ENCODE assay signal across 8 cellular contexts in the genomic region with DNA sequence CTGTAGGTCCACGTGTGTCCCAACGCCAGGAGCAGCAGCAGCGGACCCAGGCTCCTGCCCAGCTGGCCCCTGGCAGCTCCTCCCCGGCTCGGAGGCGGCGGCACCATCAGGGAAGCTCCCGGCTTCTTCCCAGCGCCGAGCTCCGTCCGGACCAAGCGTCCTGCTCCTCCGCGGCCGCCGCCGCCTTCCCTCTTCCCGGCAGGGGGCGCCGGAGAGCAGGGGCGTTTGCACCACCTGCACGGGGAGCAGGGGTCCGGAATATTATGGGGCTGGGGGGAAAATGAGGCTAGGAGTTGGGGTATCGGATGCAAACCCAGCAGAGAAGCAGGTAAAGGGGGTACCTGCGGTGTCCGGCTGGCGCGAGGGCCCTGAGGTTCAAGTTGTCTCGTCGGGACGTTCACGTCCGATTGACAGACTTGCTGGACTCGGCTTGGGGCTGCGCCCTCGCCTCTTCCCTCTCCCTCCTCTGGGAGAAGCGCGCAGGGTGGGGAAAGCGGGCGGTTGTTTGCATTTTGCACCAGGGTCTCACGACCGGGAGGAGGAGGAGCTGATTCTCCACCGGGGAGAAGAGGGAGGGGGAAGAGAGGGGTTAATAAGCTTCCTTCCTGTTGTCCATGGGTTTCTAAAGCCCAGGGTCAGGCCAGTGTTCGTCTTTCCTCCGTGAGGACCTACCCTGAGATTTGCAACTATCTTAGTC. TPM values are rescaled to one million over a fixed set of nuclear protein-coding genes. Genes with fewer than 3 reads are reported as not detected.
DNase-seq lines count a peak whose midpoint lies in the region; ATAC-seq, FAIRE-seq and TF ChIP-seq lines count a peak whose summit lies in the region.

A gene (minus strand): TSS at position 188 of the 697 bp plus-strand sequence.

- H3F3A ChIP-seq in Loucy (ENCODE audit: low read depth): no peaks in the 10 kb centered on the region

- no peaks in the 10 kb centered on the region for H3K4me1 ChIP-seq in Loucy (ENCODE audit: insufficient read depth, low read length, poor library complexity, severe bottlenecking)
- H3K4me1 ChIP-seq in pancreas: peaks cover 0 to 5% (median 0%) of the 10 kb centered on the region in 3 donors

- peak within 1 kb of the TSS; percentile 68 for H3K4me2 ChIP-seq in Loucy (ENCODE audit: low read depth, low read length, poor library complexity, severe bottlenecking)

- DNase-seq in CD1c-positive myeloid dendritic cell (ENCODE audit: extremely low spot score): peak; percentile 14
- peak; percentile 15 for DNase-seq in activated CD8-positive, alpha-beta memory T cell treated with anti-CD3 and anti-CD28 coated beads, Interleukin-2, amount 50 U/mL, for 4 hours
- peak in 1 of 2 donors; percentile 46 for DNase-seq in frontal cortex (ENCODE audit: low spot score in 2 of 2)
- peak; percentile 16 to 90 (median 58) for DNase-seq in pancreas
- no peak for DNase-seq in NCI-H446 treated with DMSO at 0.1 percent for 48 hours (lab: John Stamatoyannopoulos, UW)
- DNase-seq in SKM-1 (lab: John Stamatoyannopoulos, UW; ENCODE audit: unreplicated experiment): no peak

- no peak for FAIRE-seq in frontal cortex (lab: Jason Lieb, UNC)
- FAIRE-seq in pancreas (lab: Jason Lieb, UNC): no peak

- H3K27me3 ChIP-seq in Loucy (ENCODE audit: insufficient read depth, low read length, poor library complexity, severe bottlenecking) (no peaks in the 10 kb centered on the region), pancreas (peaks cover 0 to 36% (median 8%) of the 10 kb centered on the region in 4 donors)

- H3K9ac ChIP-seq in Loucy (ENCODE audit: low read depth, low read length, poor library complexity, severe bottlenecking): no peak within 1 kb of the TSS

- peak; percentile 65 for TF ChIP-seq CTCF in Loucy (conservative IDR thresholded peaks at IDR 0.05; ENCODE audit: low read length)
- peak; percentile 64 to 80 (median 72) for TF ChIP-seq CTCF in pancreas (IDR thresholded peaks at IDR 0.05)

- H3K36me3 ChIP-seq in Loucy (ENCODE audit: insufficient read depth, low read length): no peaks in the 10 kb centered on the region
- H3K36me3 ChIP-seq in pancreas: no peaks in the 10 kb centered on the region

- peak within 1 kb of the TSS; percentile 65 for H3K4me3 ChIP-seq in Loucy (ENCODE audit: low read length, poor library complexity, severe bottlenecking)
- H3K4me3 ChIP-seq in pancreas: peak within 1 kb of the TSS in 2 of 4 donors; percentile 26 to 39

- peak within 1 kb of the TSS; percentile 92 for H2AFZ ChIP-seq in Loucy (ENCODE audit: low read length)

- H3K79me2 ChIP-seq in Loucy (ENCODE audit: insufficient read depth, low read length): no peaks in the 10 kb centered on the region

- 1% methylated on average over 44 to 46 of the region's 46 CpGs for WGBS in pancreas, 2 donors

- ATAC-seq in GM19438 (IDR thresholded peaks at IDR 0.05; ENCODE audit: low read depth, unreplicated experiment) (peak; percentile 79), pancreas (peak; percentile 83 to 94 (median 90))

- no peaks in the 10 kb centered on the region for H3K9me3 ChIP-seq in Loucy (ENCODE audit: insufficient read depth, low read depth, low read length)
- H3K9me3 ChIP-seq in pancreas: no peaks in the 10 kb centered on the region

- H4K20me1 ChIP-seq in Loucy (ENCODE audit: insufficient read depth, low read length, poor library complexity, severe bottlenecking): no peaks in the 10 kb centered on the region

- H3K9me2 ChIP-seq in Loucy (replicated peaks; ENCODE audit: low read depth, low read length): no peaks in the 10 kb centered on the region

- H3K27ac ChIP-seq in pancreas: no peak within 1 kb of the TSS

- intact Hi-C loops in pancreas (cut with DNase I): no loop called here

RNA-seq across cellular contexts. Expression of the gene that starts here (rescaled TPM):
- 32.6 TPM for total RNA-seq in frontal cortex
- total RNA-seq in pancreas: 1 to 10 TPM in 1 of 6 donors, under 1 TPM in 5; 0.14 to 1.5 (median 0.59) TPM
- polyA plus RNA-seq in pancreas: under 1 TPM; 0.08 to 0.77 TPM

Comparison
In these comparisons a context has a peak if more than half of its experiments do, and no peak if none do; other contexts are left out.
1. RNA of the gene that starts here (total RNA-seq): 32.6 TPM in frontal cortex (single experiment); 0.14 to 1.5 TPM in pancreas; every median in the first group is over 10 times any median in the second.
2. DNase-seq: peak in CD1c-positive myeloid dendritic cell (single experiment), activated CD8-positive, alpha-beta memory T cell treated with anti-CD3 and anti-CD28 coated beads, Interleukin-2, amount 50 U/mL, for 4 hours (single experiment) and pancreas (6 of 6); none in NCI-H446 treated with DMSO at 0.1 percent for 48 hours (single experiment) and SKM-1 (single experiment).